ENCODE assay signal across 22 cellular contexts in genomic region chr9:79104951-79105350, GRCh38.
DNase-seq lines count a peak whose midpoint lies in the region; ATAC-seq, FAIRE-seq and TF ChIP-seq lines count a peak whose summit lies in the region.
"Had no signal": no experiment of that assay in that cellular context is flagged by ENCODE, and none has a peak within 500 bp of the region (broad histone marks: within the 10 kb centered on the region; RNA-seq: fewer than 3 reads in every experiment).

No MANE protein-coding gene starts in this region.

- H3K36me3 ChIP-seq in endothelial cell of umbilical vein (ENCODE audit: control insufficient read depth in 2 of 2, extremely low read depth in 1 of 2, insufficient read depth in 2 of 2, low read length in 2 of 2): no peaks in the 10 kb centered on the region
- H3K36me3 ChIP-seq: BE2C had no signal

- DNase-seq in A549 (ENCODE audit: low read depth in 1 of 2, low spot score in 1 of 2) (no peak), D721Med (ENCODE audit: insufficient read length, low spot score) (peak; percentile 19), NCI-H82 (lab: John Stamatoyannopoulos, UW) (peak; percentile 91), endothelial cell of umbilical vein (ENCODE audit: low read depth, low spot score) (no peak), putamen (ENCODE audit: low spot score) (no peak), DMS153 treated with DMSO at 0.1 percent for 48 hours (lab: John Stamatoyannopoulos, UW; ENCODE audit: unreplicated experiment) (no peak)
- DNase-seq: ACHN; BE2C; C1 segment of cervical spinal cord; Caco-2; CD4-positive, CD25-positive, alpha-beta regulatory T cell; DMS53; DND-41; GM23248; H7; HFFc6; KBM-7 had no signal

- H3K27ac ChIP-seq in A549 (no peak overlapping the region), endothelial cell of umbilical vein (ENCODE audit: insufficient read depth, low read depth, low read length) (no peak overlapping the region)
- H3K27ac ChIP-seq: GM23248, HL-60 had no signal

- H3K4me1 ChIP-seq in A549 (no peaks in the 10 kb centered on the region), endothelial cell of umbilical vein (ENCODE audit: control insufficient read depth, extremely low read depth, insufficient read depth, low read length) (no peaks in the 10 kb centered on the region)
- H3K4me1 ChIP-seq: BE2C, Caco-2 had no signal

- H3K27me3 ChIP-seq in endothelial cell of umbilical vein (ENCODE audit: control insufficient read depth in 2 of 2, insufficient read depth in 2 of 2, low read length in 2 of 2): no peaks in the 10 kb centered on the region
- H3K27me3 ChIP-seq: BE2C had no signal

- no peak for TF ChIP-seq EP300 in A549 (IDR thresholded peaks at IDR 0.05)

- H3K9me1 ChIP-seq in endothelial cell of umbilical vein (replicated peaks; ENCODE audit: control insufficient read depth, extremely low read depth, insufficient read depth, low read length): no peaks in the 10 kb centered on the region

- no peak overlapping the region for H3K9ac ChIP-seq in endothelial cell of umbilical vein (replicated peaks; ENCODE audit: extremely low read depth, insufficient read depth, low read length)
- H3K9ac ChIP-seq: GM23248 had no signal

- CTCF ChIA-PET in A549 (lab: Yijun Ruan, JAX): no interaction called here
- CTCF ChIA-PET in endothelial cell of umbilical vein (lab: Charles Lee): no interaction called here

- 90% methylated on average over 2 of the region's 2 CpGs for WGBS in A549 (ENCODE audit: missing lambda C conversion rate)

- no peak overlapping the region for H2AFZ ChIP-seq in endothelial cell of umbilical vein (ENCODE audit: low read depth, low read length)
- H2AFZ ChIP-seq: GM23248 had no signal

- no peak overlapping the region for H3K4me3 ChIP-seq in A549
- no peak overlapping the region for H3K4me3 ChIP-seq in endothelial cell of umbilical vein (replicated peaks in 1 of 3; ENCODE audit: insufficient read depth in 1 of 3, low read depth in 1 of 3, low read length in 3 of 3)
- H3K4me3 ChIP-seq: GM12878, GM23248 had no signal

- intact Hi-C loops in endothelial cell of umbilical vein (cut with micrococcal nuclease): no loop called here

- FAIRE-seq in A549 (lab: Jason Lieb, UNC) (no peak), D721Med (lab: Jason Lieb, UNC) (peak; percentile 91), endothelial cell of umbilical vein (lab: Jason Lieb, UNC) (peak; percentile 4)
- FAIRE-seq: GM12878, GM19239 had no signal

- no peak for TF ChIP-seq POLR2A in A549 (IDR thresholded peaks at IDR 0.05; ENCODE audit: low read length)
- TF ChIP-seq POLR2A in endothelial cell of umbilical vein (IDR thresholded peaks at IDR 0.05; ENCODE audit: low read depth, low read length): no peak

- H3K79me2 ChIP-seq in endothelial cell of umbilical vein (ENCODE audit: control insufficient read depth, insufficient read depth, low read length): no peaks in the 10 kb centered on the region

- no peak for TF ChIP-seq RAD21 in A549 (conservative IDR thresholded peaks at IDR 0.05 in 1 of 2, IDR thresholded peaks at IDR 0.05 in 1 of 2)

- ATAC-seq in A549 (no peak), GM21786 (IDR thresholded peaks at IDR 0.05; ENCODE audit: unreplicated experiment) (no peak)
- ATAC-seq: GM12878, HCT116 had no signal

- dilution Hi-C loops in endothelial cell of umbilical vein (cut with MboI; ENCODE audit: extremely low pct_ligation_motif_present, low sequenced_read_pairs): no loop called here

- H3K4me2 ChIP-seq in A549 (no peak overlapping the region), endothelial cell of umbilical vein (ENCODE audit: insufficient read depth, low read length) (no peak overlapping the region)

- no peak for TF ChIP-seq CTCF in A549 (IDR thresholded peaks at IDR 0.05)
- TF ChIP-seq CTCF in D721Med (IDR thresholded peaks at IDR 0.05; ENCODE audit: insufficient read depth, missing control alignments): no peak
- TF ChIP-seq CTCF in endothelial cell of umbilical vein (IDR thresholded peaks at IDR 0.05; ENCODE audit: extremely low read depth in 1 of 2, insufficient read depth in 1 of 2, low read depth in 1 of 2, low read length in 2 of 2): no peak

- H4K20me1 ChIP-seq in endothelial cell of umbilical vein (replicated peaks; ENCODE audit: control insufficient read depth, extremely low read depth, insufficient read depth, low read length): no peaks in the 10 kb centered on the region

- BruUV-seq in endothelial cell of umbilical vein (replicated peaks; lab: Mats Ljungman, UMichigan): no TSS peak

- POLR2A ChIA-PET in A549 (lab: Yijun Ruan, JAX): no interaction called here
- POLR2A ChIA-PET in endothelial cell of umbilical vein (lab: Charles Lee): no interaction called here

- H3K9me3 ChIP-seq in A549: peaks cover 19% of the 10 kb centered on the region
- no peaks in the 10 kb centered on the region for H3K9me3 ChIP-seq in endothelial cell of umbilical vein (replicated peaks; ENCODE audit: control insufficient read depth, insufficient read depth, low read length)
- H3K9me3 ChIP-seq: BE2C, Caco-2 had no signal

TF ChIP-seq in A549, 52 proteins besides CTCF, POLR2A, EP300 and RAD21:
- no peak for TF ChIP-seq HDAC2 (IDR thresholded peaks at IDR 0.05)
- peak; percentile 23 for TF ChIP-seq MAFK (IDR thresholded peaks at IDR 0.05; ENCODE audit: partially characterized antibody)

TF ChIP-seq in endothelial cell of umbilical vein, 7 proteins besides CTCF, POLR2A, EP300 and RAD21:
- TF ChIP-seq JUN (IDR thresholded peaks at IDR 0.05; ENCODE audit: borderline replicate concordance, insufficient read depth, insufficient read length, low read depth) (no peak), MYC (IDR thresholded peaks at IDR 0.05; ENCODE audit: low read depth, low read length) (no peak)
- TF ChIP-seq, protein P1, sequence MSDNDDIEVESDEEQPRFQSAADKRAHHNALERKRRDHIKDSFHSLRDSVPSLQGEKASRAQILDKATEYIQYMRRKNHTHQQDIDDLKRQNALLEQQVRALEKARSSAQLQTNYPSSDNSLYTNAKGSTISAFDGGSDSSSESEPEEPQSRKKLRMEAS (IDR thresholded peaks at IDR 0.05; ENCODE audit: insufficient read depth, insufficient read length): no peak

Comparison
In these comparisons a context has a peak if more than half of its experiments do, and no peak if none do; other contexts are left out.
1. DNase-seq: peak in D721Med (single experiment) and NCI-H82 (single experiment); none in A549 (0 of 2), endothelial cell of umbilical vein (single experiment), putamen (single experiment) and DMS153 treated with DMSO at 0.1 percent for 48 hours (single experiment).